In genomic region chr2:207779523-207779922, GRCh38 we compare ENCODE assay signal across 1 cellular context.
TF ChIP-seq lines count a peak whose summit lies in the region.

No MANE protein-coding gene starts in this region.

TF ChIP-seq in GM23338, 12 proteins besides CTCF, POLR2A, EP300 and RAD21 (continued from another document):
- TF ChIP-seq ZNF462 (CRISPR knock-in tag; IDR thresholded peaks at IDR 0.05) (no peak), NANOG (IDR thresholded peaks at IDR 0.05; ENCODE audit: borderline replicate concordance) (no peak), POLR2AphosphoS5 (IDR thresholded peaks at IDR 0.05; ENCODE audit: low read depth) (no peak), ZNF114 (CRISPR knock-in tag; IDR thresholded peaks at IDR 0.05) (no peak), CREB1 (CRISPR knock-in tag; IDR thresholded peaks at IDR 0.05; ENCODE audit: low read depth) (no peak), EZH2phosphoT487 (IDR thresholded peaks at IDR 0.05; ENCODE audit: unreplicated experiment) (no peak), ZNF331 (CRISPR knock-in tag; IDR thresholded peaks at IDR 0.05; ENCODE audit: low read depth) (no peak), JUNB (IDR thresholded peaks at IDR 0.05; ENCODE audit: unreplicated experiment) (no peak), STAT1 (IDR thresholded peaks at IDR 0.05; ENCODE audit: unreplicated experiment) (no peak)
- TF ChIP-seq, protein P1, sequence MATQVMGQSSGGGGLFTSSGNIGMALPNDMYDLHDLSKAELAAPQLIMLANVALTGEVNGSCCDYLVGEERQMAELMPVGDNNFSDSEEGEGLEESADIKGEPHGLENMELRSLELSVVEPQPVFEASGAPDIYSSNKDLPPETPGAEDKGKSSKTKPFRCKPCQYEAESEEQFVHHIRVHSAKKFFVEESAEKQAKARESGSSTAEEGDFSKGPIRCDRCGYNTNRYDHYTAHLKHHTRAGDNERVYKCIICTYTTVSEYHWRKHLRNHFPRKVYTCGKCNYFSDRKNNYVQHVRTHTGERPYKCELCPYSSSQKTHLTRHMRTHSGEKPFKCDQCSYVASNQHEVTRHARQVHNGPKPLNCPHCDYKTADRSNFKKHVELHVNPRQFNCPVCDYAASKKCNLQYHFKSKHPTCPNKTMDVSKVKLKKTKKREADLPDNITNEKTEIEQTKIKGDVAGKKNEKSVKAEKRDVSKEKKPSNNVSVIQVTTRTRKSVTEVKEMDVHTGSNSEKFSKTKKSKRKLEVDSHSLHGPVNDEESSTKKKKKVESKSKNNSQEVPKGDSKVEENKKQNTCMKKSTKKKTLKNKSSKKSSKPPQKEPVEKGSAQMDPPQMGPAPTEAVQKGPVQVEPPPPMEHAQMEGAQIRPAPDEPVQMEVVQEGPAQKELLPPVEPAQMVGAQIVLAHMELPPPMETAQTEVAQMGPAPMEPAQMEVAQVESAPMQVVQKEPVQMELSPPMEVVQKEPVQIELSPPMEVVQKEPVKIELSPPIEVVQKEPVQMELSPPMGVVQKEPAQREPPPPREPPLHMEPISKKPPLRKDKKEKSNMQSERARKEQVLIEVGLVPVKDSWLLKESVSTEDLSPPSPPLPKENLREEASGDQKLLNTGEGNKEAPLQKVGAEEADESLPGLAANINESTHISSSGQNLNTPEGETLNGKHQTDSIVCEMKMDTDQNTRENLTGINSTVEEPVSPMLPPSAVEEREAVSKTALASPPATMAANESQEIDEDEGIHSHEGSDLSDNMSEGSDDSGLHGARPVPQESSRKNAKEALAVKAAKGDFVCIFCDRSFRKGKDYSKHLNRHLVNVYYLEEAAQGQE (IDR thresholded peaks at IDR 0.05; ENCODE audit: unreplicated experiment) = no peak
